9 cellular contexts compared by ENCODE assay signal in genomic region chr16:83802135-83802534, GRCh38. TPM values are rescaled to one million over a fixed set of nuclear protein-coding genes. Genes with fewer than 3 reads are reported as not detected.
DNase-seq lines count a peak whose midpoint lies in the region; ATAC-seq and TF ChIP-seq lines count a peak whose summit lies in the region.
"Had no signal": no experiment of that assay in that cellular context is flagged by ENCODE, and none has a peak within 500 bp of the region (broad histone marks: within the 10 kb centered on the region; RNA-seq: fewer than 3 reads in every experiment).

No MANE protein-coding gene starts in this region.

- H3K36me3 Mint-ChIP-seq in activated naive CD4-positive, alpha-beta T cell treated with anti-CD3 and anti-CD28 coated beads, Interleukin-2, amount 10 ng/mL, durations not matched to agents 7 days and 5 days = no peaks in the 10 kb centered on the region

- no TSS peak for BruUV-seq in PC-3 (replicated peaks; lab: Mats Ljungman, UMichigan)

- intact Hi-C loops in PC-3 (cut with micrococcal nuclease) = no loop called here

- POLR2A ChIA-PET in PC-3 (lab: Charles Lee; ENCODE audit: unreplicated experiment) = no interaction called here

- no peaks in the 10 kb centered on the region for H3K36me3 ChIP-seq in PC-3 (ENCODE audit: low read depth, low read length)
- no peaks in the 10 kb centered on the region for H3K36me3 ChIP-seq in stomach smooth muscle (ENCODE audit: control insufficient read depth in 2 of 2, insufficient read depth in 2 of 2, low read length in 2 of 2)

- H3K27ac ChIP-seq in PC-3 (ENCODE audit: low read length) = peak overlapping the region; percentile 95
- no peak overlapping the region for H3K27ac ChIP-seq in stomach smooth muscle (ENCODE audit: low read length)

- no peaks in the 10 kb centered on the region for H3K79me2 ChIP-seq in PC-3 (ENCODE audit: low read length)

- CTCF ChIA-PET in PC-3 (lab: Charles Lee) = no interaction called here
- CTCF ChIA-PET in activated naive CD4-positive, alpha-beta T cell treated with anti-CD3 and anti-CD28 coated beads, Interleukin-2, amount 10 ng/mL, durations not matched to agents 7 days and 5 days (lab: Charles Lee) = no interaction called here

- no peak for TF ChIP-seq CTCF in PC-3 (conservative IDR thresholded peaks at IDR 0.05; ENCODE audit: low read depth, low read length)

- H2AFZ ChIP-seq in PC-3 (ENCODE audit: low read length) = peak overlapping the region; percentile 56

- H3K4me2 ChIP-seq in PC-3 (ENCODE audit: low read length) = peak overlapping the region; percentile 83

- peak overlapping the region; percentile 63 for H3K4me3 ChIP-seq in PC-3 (ENCODE audit: low read length)
- H3K4me3 ChIP-seq in stomach smooth muscle (ENCODE audit: low read length in 2 of 2) = peak overlapping the region; percentile 61 to 65

- no peaks in the 10 kb centered on the region for H3K9me3 Mint-ChIP-seq in activated naive CD4-positive, alpha-beta T cell treated with anti-CD3 and anti-CD28 coated beads, Interleukin-2, amount 10 ng/mL, durations not matched to agents 7 days and 5 days

- H3K4me1 ChIP-seq in PC-3 (ENCODE audit: insufficient read depth, low read length) = peaks cover 41% of the 10 kb centered on the region
- peaks cover 4% of the 10 kb centered on the region for H3K4me1 ChIP-seq in stomach smooth muscle (ENCODE audit: control insufficient read depth, insufficient read depth, low read length)

- H3K9me3 ChIP-seq in PC-3 (ENCODE audit: low read length) (no peaks in the 10 kb centered on the region), stomach smooth muscle (ENCODE audit: control insufficient read depth in 2 of 2, low read length in 2 of 2) (no peaks in the 10 kb centered on the region)

- no peaks in the 10 kb centered on the region for H4K20me1 ChIP-seq in PC-3 (ENCODE audit: low read length)

- H3K4me3 Mint-ChIP-seq in activated naive CD4-positive, alpha-beta T cell treated with anti-CD3 and anti-CD28 coated beads, Interleukin-2, amount 10 ng/mL, durations not matched to agents 7 days and 5 days = no peak overlapping the region
- H3K4me3 Mint-ChIP-seq: stimulated activated naive CD8-positive, alpha-beta T cell treated with anti-CD3 and anti-CD28 coated beads, Interleukin-15, amount 100 ng/mL, for 72 hours had no signal

- H3K27ac Mint-ChIP-seq in activated naive CD4-positive, alpha-beta T cell treated with anti-CD3 and anti-CD28 coated beads, Interleukin-2, amount 10 ng/mL, durations not matched to agents 7 days and 5 days = no peak overlapping the region
- H3K27ac Mint-ChIP-seq: stimulated activated naive CD8-positive, alpha-beta T cell treated with anti-CD3 and anti-CD28 coated beads, Interleukin-15, amount 100 ng/mL, for 72 hours had no signal

- H3K9ac ChIP-seq in PC-3 (ENCODE audit: low read length) (peak overlapping the region; percentile 71), stomach smooth muscle (ENCODE audit: low read length in 2 of 2) (peak overlapping the region; percentile 24 to 69)

- H3F3A ChIP-seq in PC-3 (ENCODE audit: low read length, unreplicated experiment) = no peaks in the 10 kb centered on the region

- H3K4me1 Mint-ChIP-seq in activated naive CD4-positive, alpha-beta T cell treated with anti-CD3 and anti-CD28 coated beads, Interleukin-2, amount 10 ng/mL, durations not matched to agents 7 days and 5 days = peaks cover 10% of the 10 kb centered on the region

- DNase-seq in PC-3 (peak; percentile 93), glomerular endothelial cell (ENCODE audit: extremely low read depth, low read depth, low spot score) (peak; percentile 62), NOMO-1 treated with dmso at 0.1 percent for 144 hours (lab: John Stamatoyannopoulos, UW; ENCODE audit: unreplicated experiment) (no peak), NCI-H2081 (lab: John Stamatoyannopoulos, UW) (no peak)
- DNase-seq in activated naive CD4-positive, alpha-beta T cell treated with anti-CD3 and anti-CD28 coated beads, Interleukin-2, amount 10 ng/mL, durations not matched to agents 7 days and 5 days = no peak
- DNase-seq: stimulated activated naive CD8-positive, alpha-beta T cell treated with anti-CD3 and anti-CD28 coated beads, Interleukin-15, amount 100 ng/mL, for 72 hours had no signal

- ATAC-seq in GM19438 (IDR thresholded peaks at IDR 0.05; ENCODE audit: low read depth, unreplicated experiment) (peak; percentile 68), PC-3 (peak; percentile 56), HG02678 (IDR thresholded peaks at IDR 0.05; ENCODE audit: unreplicated experiment) (no peak)
- ATAC-seq: stimulated activated naive CD8-positive, alpha-beta T cell treated with anti-CD3 and anti-CD28 coated beads, Interleukin-15, amount 100 ng/mL, for 72 hours had no signal

- no peaks in the 10 kb centered on the region for H3K9me2 ChIP-seq in PC-3 (replicated peaks; ENCODE audit: low read length)

- H3K27me3 ChIP-seq in PC-3 (ENCODE audit: low read length) = no peaks in the 10 kb centered on the region
- H3K27me3 ChIP-seq in stomach smooth muscle (ENCODE audit: control insufficient read depth in 1 of 2, insufficient read depth in 2 of 2, low read length in 2 of 2) = no peaks in the 10 kb centered on the region

- H3K27me3 Mint-ChIP-seq in activated naive CD4-positive, alpha-beta T cell treated with anti-CD3 and anti-CD28 coated beads, Interleukin-2, amount 10 ng/mL, durations not matched to agents 7 days and 5 days = peaks cover 21% of the 10 kb centered on the region

RNA-seq across cellular contexts. Expression of gene HSBP1, which starts 5.6 kb away (rescaled TPM):
- total RNA-seq in PC-3 (2014; rRNA removed) (141 and 167 TPM in 2 replicates), glomerular endothelial cell (25.0 and 38.1 TPM in 2 replicates)

Comparison
In these comparisons a context has a peak if more than half of its experiments do, and no peak if none do; other contexts are left out.
1. DNase-seq: peak in PC-3 (single experiment) and glomerular endothelial cell (single experiment); none in activated naive CD4-positive, alpha-beta T cell treated with anti-CD3 and anti-CD28 coated beads, Interleukin-2, amount 10 ng/mL, durations not matched to agents 7 days and 5 days (single experiment), NOMO-1 treated with dmso at 0.1 percent for 144 hours (single experiment) and NCI-H2081 (0 of 2).